24 cellular contexts compared by ENCODE assay signal in genomic region chr3:172024679-172025078, GRCh38.
"Had no signal": no experiment of that assay in that cellular context is flagged by ENCODE, and none has a peak within 500 bp of the region (broad histone marks: within the 10 kb centered on the region; RNA-seq: fewer than 3 reads in every experiment).

No MANE protein-coding gene starts in this region.

- H3K36me3 ChIP-seq: esophagus muscularis mucosa, gastroesophageal sphincter, heart left ventricle, left lung, lower lobe of right lung had no signal

- H3K79me2 ChIP-seq: hepatocyte had no signal

- H2AFZ ChIP-seq: hepatocyte had no signal

- H3K4me3 ChIP-seq: coronary artery, dorsolateral prefrontal cortex, esophagus muscularis mucosa, gastroesophageal sphincter, heart left ventricle, hepatocyte, left lung, lower lobe of right lung, mucosa of descending colon had no signal

- FAIRE-seq: endothelial cell of umbilical vein, frontal cortex, islet of Langerhans, keratinocyte had no signal

- H3K9me3 Mint-ChIP-seq: immature natural killer cell, mesothelial cell of epicardium, naive B cell had no signal

- H3K36me3 Mint-ChIP-seq: immature natural killer cell, mesothelial cell of epicardium, naive B cell had no signal

- DNase-seq: dermis blood vessel endothelial cell; dorsolateral prefrontal cortex; effector CD4-positive, alpha-beta T cell; effector memory CD4-positive, alpha-beta T cell; foreskin keratinocyte; heart left ventricle; hypothalamus; immature natural killer cell; left cardiac atrium; left lung; left ventricle myocardium superior; lower lobe of right lung; mesenchymal stem cell; mucosa of descending colon; naive B cell had no signal

- H3K4me2 ChIP-seq: hepatocyte had no signal

- H3K27me3 ChIP-seq: esophagus muscularis mucosa, foreskin keratinocyte, gastroesophageal sphincter, heart left ventricle, hepatocyte, left lung had no signal

- H3K27ac Mint-ChIP-seq: immature natural killer cell, mesothelial cell of epicardium, naive B cell had no signal

- H3K4me3 Mint-ChIP-seq: immature natural killer cell, mesothelial cell of epicardium, naive B cell had no signal

- H3K4me1 ChIP-seq: esophagus muscularis mucosa, foreskin keratinocyte, gastroesophageal sphincter, heart left ventricle had no signal

- H3K27ac ChIP-seq: coronary artery, dorsolateral prefrontal cortex, esophagus muscularis mucosa, foreskin keratinocyte, gastroesophageal sphincter, heart left ventricle, hepatocyte, left lung, lower lobe of right lung had no signal

- ATAC-seq: foreskin keratinocyte, gastroesophageal sphincter, heart left ventricle, left cardiac atrium, left lung, left ventricle myocardium superior, lower lobe of right lung, mucosa of descending colon had no signal

- H3K9me3 ChIP-seq: esophagus muscularis mucosa, gastroesophageal sphincter, heart left ventricle, left lung, lower lobe of right lung, mucosa of descending colon had no signal

- H3K4me1 Mint-ChIP-seq: immature natural killer cell, mesothelial cell of epicardium, naive B cell had no signal
